20 cellular contexts compared by ENCODE assay signal in the genomic region with DNA sequence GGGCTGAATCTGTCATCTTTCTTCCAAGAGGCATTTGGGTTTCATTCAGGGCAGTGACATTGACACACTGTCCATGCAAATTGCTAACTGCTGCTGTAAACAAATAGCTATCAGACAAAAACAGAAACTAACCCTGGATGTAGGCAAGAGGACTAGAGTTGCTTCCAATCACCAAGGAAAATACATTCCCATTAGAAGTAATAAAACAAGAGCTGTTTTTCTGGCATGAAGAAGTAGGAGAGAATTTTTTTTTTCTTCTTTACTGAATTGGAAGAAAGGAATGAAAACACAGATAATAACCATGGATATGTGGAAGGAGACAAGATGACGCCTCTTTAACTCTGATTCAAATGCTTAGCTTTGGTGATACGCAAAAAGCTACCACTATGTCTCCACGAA. TPM values are rescaled to one million over a fixed set of nuclear protein-coding genes. Genes with fewer than 3 reads are reported as not detected.
DNase-seq lines count a peak whose midpoint lies in the region; FAIRE-seq and TF ChIP-seq lines count a peak whose summit lies in the region.
"Had no signal": no experiment of that assay in that cellular context is flagged by ENCODE, and none has a peak within 500 bp of the region (broad histone marks: within the 10 kb centered on the region; RNA-seq: fewer than 3 reads in every experiment).

No MANE protein-coding gene starts in this region.

- H3K9me3 ChIP-seq in vagina: no peaks in the 10 kb centered on the region
- H3K9me3 ChIP-seq: Peyer's patch, testis had no signal

- H3K27me3 ChIP-seq in vagina: no peaks in the 10 kb centered on the region
- H3K27me3 ChIP-seq: Peyer's patch, testis had no signal

- no peak for TF ChIP-seq POLR2A in vagina (IDR thresholded peaks at IDR 0.05)

- H3K27ac ChIP-seq in vagina: peak overlapping the region; percentile 56
- H3K27ac ChIP-seq in caudate nucleus (ENCODE audit: low read depth, low read length): no peak overlapping the region
- H3K27ac ChIP-seq: 22Rv1 had no signal

- peak; percentile 51 for FAIRE-seq in endometrium (lab: Jason Lieb, UNC)
- FAIRE-seq: GM12878, GM19239, H1, HTR-8/SVneo had no signal

- no peak for TF ChIP-seq CTCF in vagina (IDR thresholded peaks at IDR 0.05)

- intact Hi-C loops in vagina (cut with DNase I): no loop called here

- peaks cover 0 to 5% of the 10 kb centered on the region in 2 donors for H3K36me3 ChIP-seq in vagina
- H3K36me3 ChIP-seq: Peyer's patch had no signal

- H3K4me1 ChIP-seq in vagina: peaks cover 6% of the 10 kb centered on the region
- H3K4me1 ChIP-seq: Peyer's patch, testis had no signal

- H3K4me3 ChIP-seq in vagina: no peak overlapping the region
- H3K4me3 ChIP-seq: GM12878, Peyer's patch, testis had no signal

- peak; percentile 44 for DNase-seq in DMS 273 (lab: John Stamatoyannopoulos, UW; ENCODE audit: unreplicated experiment)
- DNase-seq in DMS 273 treated with DMSO at 0.1 percent for 48 hours (lab: John Stamatoyannopoulos, UW): no peak
- peak; percentile 7 for DNase-seq in medulla oblongata (ENCODE audit: extremely low spot score)
- DNase-seq in vagina (ENCODE audit: extremely low spot score in 2 of 2): no peak
- DNase-seq in caudate nucleus (lab: John Stamatoyannopoulos, UW): no peak
- DNase-seq in activated CD4-positive, alpha-beta T cell treated with anti-CD3 and anti-CD28 coated beads for 1 hour: no peak
- no peak for DNase-seq in anterior cingulate cortex (lab: John Stamatoyannopoulos, UW)
- DNase-seq: activated CD4-positive, alpha-beta T cell treated with anti-CD3 and anti-CD28 coated beads, Interleukin-2, amount 50 U/mL, for 1 hour; NCI-H1105; NCI-H510A treated with DMSO at 0.1 percent for 48 hours; Peyer's patch; T-helper 2 cell; testis had no signal

RNA-seq across cellular contexts. Expression of a gene that starts 58.9 kb away (rescaled TPM):
- total RNA-seq in vagina: 0.98 TPM
- total RNA-seq: activated T-helper 2 cell treated with anti-CD3 and anti-CD28 coated beads, Interferon-gamma antibody, Interleukin-2, Interleukin-4, amounts not matched to agents 10 μg/mL and 5 μg/mL and 100 μg/mL, durations not matched to agents 14 hours and 24 hours and 36 hours had no signal

Comparison
In these comparisons a context has a peak if more than half of its experiments do, and no peak if none do; other contexts are left out.
1. DNase-seq: peak in DMS 273 (single experiment) and medulla oblongata (single experiment); none in DMS 273 treated with DMSO at 0.1 percent for 48 hours (single experiment), vagina (0 of 2), caudate nucleus (0 of 61), activated CD4-positive, alpha-beta T cell treated with anti-CD3 and anti-CD28 coated beads for 1 hour (single experiment) and anterior cingulate cortex (0 of 58).